In the genomic region with DNA sequence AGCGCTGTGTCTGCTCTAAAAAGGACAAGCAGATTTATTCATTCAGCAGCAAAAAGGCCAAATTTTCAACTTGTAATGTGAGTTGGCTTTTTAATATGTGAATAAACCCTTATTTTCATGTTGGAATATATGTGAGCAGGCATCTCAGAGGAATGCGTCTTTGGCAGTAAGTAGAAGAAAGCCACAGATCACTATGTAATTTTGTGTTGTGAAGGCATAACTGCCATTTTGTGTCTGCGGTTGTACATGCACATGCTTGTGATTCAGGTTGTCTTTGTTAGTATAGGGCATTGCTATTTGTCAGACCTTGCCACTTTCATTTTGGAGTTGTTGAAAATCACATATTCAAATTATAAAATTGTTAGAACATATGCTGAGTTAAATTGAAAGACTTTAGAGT, we compare ENCODE assay signal across 30 cellular contexts.
DNase-seq lines count a peak whose midpoint lies in the region; ATAC-seq, FAIRE-seq and TF ChIP-seq lines count a peak whose summit lies in the region.
"Had no signal": no experiment of that assay in that cellular context is flagged by ENCODE, and none has a peak within 500 bp of the region (broad histone marks: within the 10 kb centered on the region; RNA-seq: fewer than 3 reads in every experiment).

No MANE protein-coding gene starts in this region.

- H3K9me3 ChIP-seq in OCI-LY3 (ENCODE audit: insufficient read depth, low read length): no peaks in the 10 kb centered on the region
- H3K9me3 ChIP-seq: adrenal gland, lower lobe of right lung, prostate gland, upper lobe of right lung had no signal

- TF ChIP-seq CTCF in OCI-LY3 (IDR thresholded peaks at IDR 0.05; ENCODE audit: low read depth, low read length) (no peak), fibroblast of pulmonary artery (IDR thresholded peaks at IDR 0.05; ENCODE audit: low read length, missing control alignments) (no peak)

- no peak overlapping the region for H3K4me3 Mint-ChIP-seq in activated CD8-positive, alpha-beta memory T cell treated with anti-CD3 and anti-CD28 coated beads, Interleukin-2, amount 10 ng/mL, durations not matched to agents 7 days and 5 days
- H3K4me3 Mint-ChIP-seq: activated CD8-positive, alpha-beta T cell treated with anti-CD3 and anti-CD28 coated beads, Interleukin-2, amount 10 ng/mL, durations not matched to agents 7 days and 5 days; CD8-positive, alpha-beta T cell; GM23338; HFFc6 had no signal

- peak; percentile 82 for DNase-seq in astrocyte of the hippocampus (ENCODE audit: low read depth, low spot score)
- DNase-seq in fibroblast of pulmonary artery (ENCODE audit: low read depth): peak; percentile 39
- peak; percentile 45 for DNase-seq in stromal cell of bone marrow (ENCODE audit: low read depth)
- DNase-seq in amniotic stem cell (lab: John Stamatoyannopoulos, UW): no peak
- DNase-seq in activated CD8-positive, alpha-beta memory T cell treated with anti-CD3 and anti-CD28 coated beads, Interleukin-2, amount 10 ng/mL, durations not matched to agents 7 days and 5 days: no peak
- no peak for DNase-seq in RCC 7860 (ENCODE audit: low spot score)
- DNase-seq: activated CD8-positive, alpha-beta T cell treated with anti-CD3 and anti-CD28 coated beads, Interleukin-2, amount 10 ng/mL, durations not matched to agents 7 days and 5 days; activated T-cell treated with anti-CD3 and anti-CD28 coated beads, Interleukin-2, amount 50 U/mL, for 1 hour; adrenal gland; AML-193; CD8-positive, alpha-beta T cell; cerebellar nuclear complex; effector CD8-positive, alpha-beta T cell; erythroblast; GDM1; HFFc6; hypothalamus; KG1; lower lobe of right lung; NCI-H146; NCI-H2171; NCI-H510A treated with DMSO at 0.1 percent for 48 hours; PC-9; upper lobe of right lung had no signal

- H3K4me1 ChIP-seq in OCI-LY3 (ENCODE audit: low read length): peaks cover 36% of the 10 kb centered on the region
- H3K4me1 ChIP-seq: prostate gland had no signal

- no peaks in the 10 kb centered on the region for H4K20me1 ChIP-seq in OCI-LY3 (ENCODE audit: insufficient read depth, low read length)

- H3K4me1 Mint-ChIP-seq in activated CD8-positive, alpha-beta memory T cell treated with anti-CD3 and anti-CD28 coated beads, Interleukin-2, amount 10 ng/mL, durations not matched to agents 7 days and 5 days: no peaks in the 10 kb centered on the region

- H3K27ac Mint-ChIP-seq in activated CD8-positive, alpha-beta memory T cell treated with anti-CD3 and anti-CD28 coated beads, Interleukin-2, amount 10 ng/mL, durations not matched to agents 7 days and 5 days: no peak overlapping the region
- H3K27ac Mint-ChIP-seq: activated CD8-positive, alpha-beta T cell treated with anti-CD3 and anti-CD28 coated beads, Interleukin-2, amount 10 ng/mL, durations not matched to agents 7 days and 5 days; CD8-positive, alpha-beta T cell; GM23338 had no signal

- H3K79me2 ChIP-seq in OCI-LY3 (ENCODE audit: low read length): no peaks in the 10 kb centered on the region; the same call in 1 of the 2 replicates

- CTCF ChIA-PET in activated CD8-positive, alpha-beta memory T cell treated with anti-CD3 and anti-CD28 coated beads, Interleukin-2, amount 10 ng/mL, durations not matched to agents 7 days and 5 days (lab: Charles Lee): no interaction called here

- peak overlapping the region; percentile 77 for H3K9ac ChIP-seq in OCI-LY3 (ENCODE audit: low read length)

- ATAC-seq in activated CD8-positive, alpha-beta memory T cell treated with anti-CD3 and anti-CD28 coated beads, Interleukin-2, amount 10 ng/mL, durations not matched to agents 7 days and 5 days: no peak
- no peak for ATAC-seq in HG02870 (IDR thresholded peaks at IDR 0.05; ENCODE audit: unreplicated experiment)
- ATAC-seq: activated CD8-positive, alpha-beta T cell treated with anti-CD3 and anti-CD28 coated beads, Interleukin-2, amount 10 ng/mL, durations not matched to agents 7 days and 5 days; CD8-positive, alpha-beta T cell; GM23338; lower lobe of right lung; upper lobe of right lung had no signal

- peaks cover 6% of the 10 kb centered on the region for H3K36me3 ChIP-seq in OCI-LY3 (replicated peaks; ENCODE audit: low read depth, low read length)
- H3K36me3 ChIP-seq: adrenal gland, lower lobe of right lung, prostate gland, upper lobe of right lung had no signal

- H3K9me3 Mint-ChIP-seq in activated CD8-positive, alpha-beta memory T cell treated with anti-CD3 and anti-CD28 coated beads, Interleukin-2, amount 10 ng/mL, durations not matched to agents 7 days and 5 days (ENCODE audit: low read depth): no peaks in the 10 kb centered on the region
- H3K9me3 Mint-ChIP-seq: CD8-positive, alpha-beta T cell; GM23338; HFFc6 had no signal

- H2AFZ ChIP-seq in OCI-LY3 (ENCODE audit: low read depth, low read length): no peak overlapping the region
- H2AFZ ChIP-seq: GM23338, PC-9 had no signal

- peak overlapping the region; percentile 93 for H3K4me2 ChIP-seq in OCI-LY3 (ENCODE audit: low read length)
- H3K4me2 ChIP-seq: GM23338, PC-9 had no signal

- H3K27ac ChIP-seq in OCI-LY3 (ENCODE audit: low read length): peak overlapping the region; percentile 87
- H3K27ac ChIP-seq: lower lobe of right lung, PC-9, prostate gland, upper lobe of right lung had no signal

- H3K4me3 ChIP-seq in OCI-LY3 (ENCODE audit: low read length) (peak overlapping the region; percentile 69), fibroblast of pulmonary artery (replicated peaks; ENCODE audit: low read depth, low read length) (no peak overlapping the region)
- H3K4me3 ChIP-seq: adrenal gland, GM23338, lower lobe of right lung, PC-9, prostate gland, upper lobe of right lung had no signal

- peaks cover 23% of the 10 kb centered on the region for H3K36me3 Mint-ChIP-seq in activated CD8-positive, alpha-beta memory T cell treated with anti-CD3 and anti-CD28 coated beads, Interleukin-2, amount 10 ng/mL, durations not matched to agents 7 days and 5 days

- H3K27me3 ChIP-seq in OCI-LY3 (ENCODE audit: low read depth, low read length): no peaks in the 10 kb centered on the region
- H3K27me3 ChIP-seq: adrenal gland, upper lobe of right lung had no signal

- no peak for FAIRE-seq in RCC 7860 (lab: Jason Lieb, UNC)
- FAIRE-seq: keratinocyte, TTC549 had no signal

- H3K27me3 Mint-ChIP-seq in activated CD8-positive, alpha-beta memory T cell treated with anti-CD3 and anti-CD28 coated beads, Interleukin-2, amount 10 ng/mL, durations not matched to agents 7 days and 5 days: no peaks in the 10 kb centered on the region

Comparison
In these comparisons a context has a peak if more than half of its experiments do, and no peak if none do; other contexts are left out.
1. DNase-seq: peak in astrocyte of the hippocampus (single experiment), fibroblast of pulmonary artery (single experiment) and stromal cell of bone marrow (single experiment); none in amniotic stem cell (single experiment), activated CD8-positive, alpha-beta memory T cell treated with anti-CD3 and anti-CD28 coated beads, Interleukin-2, amount 10 ng/mL, durations not matched to agents 7 days and 5 days (single experiment) and RCC 7860 (single experiment).